Comparison of ENCODE assay signal across 8 cellular contexts in the genomic region with DNA sequence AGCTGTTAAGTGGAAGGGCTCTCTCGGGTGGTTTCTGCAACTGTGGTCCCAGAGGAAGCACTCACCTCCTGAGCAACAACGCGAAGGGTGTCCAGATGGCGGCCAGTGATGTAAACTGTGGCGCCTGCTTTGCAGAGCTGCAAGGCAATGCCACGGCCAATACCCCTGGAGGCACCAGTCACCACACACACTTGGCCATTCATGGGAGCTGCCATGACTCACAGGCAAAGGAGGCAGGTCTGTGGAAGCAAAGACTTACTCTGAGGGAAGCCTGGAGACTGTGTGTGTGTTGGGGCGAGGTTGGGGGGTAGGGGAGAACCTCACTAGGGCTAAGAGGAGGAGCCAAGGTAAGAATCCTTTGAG. TPM values are rescaled to one million over a fixed set of nuclear protein-coding genes. Genes with fewer than 3 reads are reported as not detected.
A peak's percentile ranks its signal among the peaks of the same experiment; 100 is the strongest.
DNase-seq lines count a peak whose midpoint lies in the region; ATAC-seq, FAIRE-seq and TF ChIP-seq lines count a peak whose summit lies in the region.

No MANE protein-coding gene starts in this region.

- no peaks in the 10 kb centered on the region for H3K27me3 ChIP-seq in MM.1S (replicated peaks; ENCODE audit: insufficient read depth, low read length)
- no peaks in the 10 kb centered on the region for H3K27me3 ChIP-seq in bronchial epithelial cell (ENCODE audit: control insufficient read depth, insufficient read depth, low read length)

- intact Hi-C loops in lower leg skin (cut with DNase I; ENCODE audit: low total_unique reads) = no loop called here

- H3F3A ChIP-seq in MM.1S (ENCODE audit: insufficient read depth, low read length) = no peaks in the 10 kb centered on the region

- H3K4me1 Mint-ChIP-seq in type B pancreatic cell (ENCODE audit: unreplicated experiment) = peaks cover 33% of the 10 kb centered on the region

- H3K4me2 ChIP-seq in MM.1S (ENCODE audit: low read depth, low read length) = peak overlapping the region; percentile 70

- peak overlapping the region; percentile 75 for H3K9ac ChIP-seq in MM.1S (ENCODE audit: low read length)

- 31 to 38% methylated on average over 7 of the region's 7 CpGs for WGBS in lower leg skin, 2 donors

- peaks cover 22% of the 10 kb centered on the region for H3K79me2 ChIP-seq in MM.1S (ENCODE audit: low read length)

- no peaks in the 10 kb centered on the region for H3K9me3 ChIP-seq in MM.1S (replicated peaks; ENCODE audit: insufficient read depth, low read length)

- 0 out of 2 replicates have a peak, but pooled peaks cover 5% of the 10 kb centered on the region for H3K4me1 ChIP-seq in MM.1S (ENCODE audit: low read length)

- H3K36me3 ChIP-seq in MM.1S (replicated peaks; ENCODE audit: insufficient read depth, low read length) (no peaks in the 10 kb centered on the region), bronchial epithelial cell (ENCODE audit: control insufficient read depth, insufficient read depth, low read length) (peaks cover 25% of the 10 kb centered on the region)

- TF ChIP-seq CTCF in MM.1S (IDR thresholded peaks at IDR 0.05; ENCODE audit: low read length) (no peak), bronchial epithelial cell (IDR thresholded peaks at IDR 0.05; ENCODE audit: insufficient read depth, low read length, severe bottlenecking) (no peak), lower leg skin (IDR thresholded peaks at IDR 0.05) (no peak), type B pancreatic cell (conservative IDR thresholded peaks at IDR 0.05) (no peak)

- peak overlapping the region; percentile 60; the same call in 1 of the 2 replicates for H3K27ac ChIP-seq in MM.1S (ENCODE audit: low read length)

- no peaks in the 10 kb centered on the region for H4K20me1 ChIP-seq in MM.1S (ENCODE audit: insufficient read depth, low read length)

- peak overlapping the region; percentile 98 for H3K27ac Mint-ChIP-seq in type B pancreatic cell

- no peak for ATAC-seq in GM21390 (IDR thresholded peaks at IDR 0.05; ENCODE audit: unreplicated experiment)

- H3K4me3 ChIP-seq in MM.1S (ENCODE audit: low read length) (peak overlapping the region; percentile 82), bronchial epithelial cell (ENCODE audit: low read depth, low read length) (peak overlapping the region; percentile 73), lower leg skin (ENCODE audit: low read depth, poor library complexity, severe bottlenecking) (peak overlapping the region; percentile 85)

- peaks cover 4% of the 10 kb centered on the region for H3K36me3 Mint-ChIP-seq in type B pancreatic cell

- no peak for TF ChIP-seq POLR2A in lower leg skin (IDR thresholded peaks at IDR 0.05)

- no peaks in the 10 kb centered on the region for H3K9me2 ChIP-seq in MM.1S (replicated peaks; ENCODE audit: insufficient read depth, low read length)

- peak overlapping the region; percentile 95 for H3K4me3 Mint-ChIP-seq in type B pancreatic cell

- DNase-seq in activated CD4-positive, alpha-beta T cell treated with anti-CD3 and anti-CD28 coated beads for 48 hours = peak; percentile 32
- DNase-seq in activated CD4-positive, alpha-beta T cell treated with anti-CD3 and anti-CD28 coated beads for 1 hour = no peak
- DNase-seq in MM.1S (no peak), bronchial epithelial cell (ENCODE audit: low read depth) (peak; percentile 92), lower leg skin (ENCODE audit: low spot score in 2 of 2) (no peak), type B pancreatic cell (ENCODE audit: extremely low spot score, unreplicated experiment) (no peak), NOMO-1 treated with dmso at 0.1 percent for 144 hours (lab: John Stamatoyannopoulos, UW; ENCODE audit: unreplicated experiment) (no peak)

- H3K27me3 Mint-ChIP-seq in type B pancreatic cell = no peaks in the 10 kb centered on the region

- H2AFZ ChIP-seq in MM.1S (ENCODE audit: low read length) = 0 out of 2 replicates have a peak overlapping the region, but pooled peaks have one; percentile 82

- no peak for FAIRE-seq in bronchial epithelial cell (lab: Jason Lieb, UNC)

- no peaks in the 10 kb centered on the region for H3K9me3 Mint-ChIP-seq in type B pancreatic cell

RNA-seq across cellular contexts. Expression of a gene that starts 0.7 kb away (rescaled TPM):
- total RNA-seq in bronchial epithelial cell = 16.6 and 39.6 TPM in 2 replicates
- total RNA-seq in lower leg skin = 100 to 1,000 TPM in 1 of 4 donors, 10 to 100 TPM in 3; 55.0 to 112 (median 90.6) TPM
- 31.4 and 32.9 TPM in 2 replicates for total RNA-seq in type B pancreatic cell (ENCODE audit: low replicate concordance)

RNA-seq across cellular contexts. Expression of a gene that starts 0.8 kb away (rescaled TPM):
- 23.2 and 26.1 TPM in 2 replicates for total RNA-seq in bronchial epithelial cell
- total RNA-seq in lower leg skin = 10 to 100 TPM; 13.8 to 20.4 (median 17.6) TPM
- total RNA-seq in type B pancreatic cell (ENCODE audit: low replicate concordance) = 26.2 and 33.9 TPM in 2 replicates

RNA-seq across cellular contexts. Expression of a gene that starts 8.9 kb away (rescaled TPM):
- total RNA-seq in bronchial epithelial cell (1.2 and 3.9 TPM in 2 replicates), lower leg skin (10 to 100 TPM; 10.6 to 29.8 (median 25.1) TPM), type B pancreatic cell (ENCODE audit: low replicate concordance) (4.9 and 11.1 TPM in 2 replicates)

RNA-seq across cellular contexts. Expression of a gene that starts 11.1 kb away (rescaled TPM):
- 10.5 and 17.4 TPM in 2 replicates for total RNA-seq in bronchial epithelial cell
- 100 to 1,000 TPM in 3 of 4 donors, 10 to 100 TPM in 1; 88.1 to 173 (median 147) TPM for total RNA-seq in lower leg skin
- 6.5 and 9.4 TPM in 2 replicates for total RNA-seq in type B pancreatic cell (ENCODE audit: low replicate concordance)

RNA-seq across cellular contexts. Expression of a gene that starts 12.4 kb away (rescaled TPM):
- total RNA-seq in bronchial epithelial cell (3.7 and 9.6 TPM in 2 replicates), lower leg skin (100 to 1,000 TPM in 1 of 4 donors, 10 to 100 TPM in 3; 58.9 to 118 (median 70.9) TPM), type B pancreatic cell (ENCODE audit: low replicate concordance) (5.1 and 8.8 TPM in 2 replicates)

Comparison
In these comparisons a context has a peak if more than half of its experiments do, and no peak if none do; other contexts are left out.
1. DNase-seq: peak in activated CD4-positive, alpha-beta T cell treated with anti-CD3 and anti-CD28 coated beads for 48 hours (single experiment) and bronchial epithelial cell (single experiment); none in activated CD4-positive, alpha-beta T cell treated with anti-CD3 and anti-CD28 coated beads for 1 hour (single experiment), MM.1S (single experiment), lower leg skin (0 of 2), type B pancreatic cell (single experiment) and NOMO-1 treated with dmso at 0.1 percent for 144 hours (single experiment).
2. Peak in every context shown above with its lines, with median percentiles within 50 percentile points of each other: H3K4me3 ChIP-seq.